In genomic region chr1:64539808-64540207, GRCh38 we compare ENCODE assay signal across 9 cellular contexts.
A peak's percentile ranks its signal among the peaks of the same experiment; 100 is the strongest.
DNase-seq lines count a peak whose midpoint lies in the region; FAIRE-seq and TF ChIP-seq lines count a peak whose summit lies in the region.
"Had no signal": no experiment of that assay in that cellular context is flagged by ENCODE, and none has a peak within 500 bp of the region (broad histone marks: within the 10 kb centered on the region; RNA-seq: fewer than 3 reads in every experiment).

No MANE protein-coding gene starts in this region.

- no TSS peak for BruUV-seq in endothelial cell of umbilical vein (replicated peaks; lab: Mats Ljungman, UMichigan)

- H3K9me3 ChIP-seq in endothelial cell of umbilical vein (replicated peaks; ENCODE audit: control insufficient read depth, insufficient read depth, low read length) (no peaks in the 10 kb centered on the region), vagina (no peaks in the 10 kb centered on the region)

- peak overlapping the region; percentile 30 for H3K9ac ChIP-seq in endothelial cell of umbilical vein (replicated peaks; ENCODE audit: extremely low read depth, insufficient read depth, low read length)

- H3K27me3 Mint-ChIP-seq in activated naive CD4-positive, alpha-beta T cell treated with anti-CD3 and anti-CD28 coated beads, Interleukin-2, amount 50 U/mL, for 24 hours, result no peaks in the 10 kb centered on the region

- H3K36me3 Mint-ChIP-seq in activated naive CD4-positive, alpha-beta T cell treated with anti-CD3 and anti-CD28 coated beads, Interleukin-2, amount 50 U/mL, for 24 hours, result no peaks in the 10 kb centered on the region

- H3K36me3 ChIP-seq in endothelial cell of umbilical vein (ENCODE audit: control insufficient read depth in 2 of 2, extremely low read depth in 1 of 2, insufficient read depth in 2 of 2, low read length in 2 of 2), result no peaks in the 10 kb centered on the region
- no peaks in the 10 kb centered on the region for H3K36me3 ChIP-seq in vagina

- TF ChIP-seq POLR2A in endothelial cell of umbilical vein (IDR thresholded peaks at IDR 0.05; ENCODE audit: low read depth, low read length), result no peak
- no peak for TF ChIP-seq POLR2A in vagina (IDR thresholded peaks at IDR 0.05)

- peak overlapping the region; percentile 85 for H3K4me2 ChIP-seq in endothelial cell of umbilical vein (ENCODE audit: insufficient read depth, low read length)

- H3K4me3 ChIP-seq in endothelial cell of umbilical vein (replicated peaks in 1 of 3; ENCODE audit: insufficient read depth in 1 of 3, low read depth in 1 of 3, low read length in 3 of 3), result peak overlapping the region in 1 of 3 experiments; percentile 22
- peak overlapping the region; percentile 26 to 27 for H3K4me3 ChIP-seq in vagina
- H3K4me3 ChIP-seq: K562 had no signal

- H3K27me3 ChIP-seq in endothelial cell of umbilical vein (ENCODE audit: control insufficient read depth in 2 of 2, insufficient read depth in 2 of 2, low read length in 2 of 2) (no peaks in the 10 kb centered on the region), vagina (no peaks in the 10 kb centered on the region)

- FAIRE-seq in endothelial cell of umbilical vein (lab: Jason Lieb, UNC), result peak; percentile 64
- FAIRE-seq: K562 had no signal

- H3K4me1 Mint-ChIP-seq in activated naive CD4-positive, alpha-beta T cell treated with anti-CD3 and anti-CD28 coated beads, Interleukin-2, amount 50 U/mL, for 24 hours, result peaks cover 49% of the 10 kb centered on the region

- peak overlapping the region; percentile 60 for H3K27ac ChIP-seq in endothelial cell of umbilical vein (ENCODE audit: insufficient read depth, low read depth, low read length)
- peak overlapping the region; percentile 60 for H3K27ac ChIP-seq in vagina

- H3K9me3 Mint-ChIP-seq in activated naive CD4-positive, alpha-beta T cell treated with anti-CD3 and anti-CD28 coated beads, Interleukin-2, amount 50 U/mL, for 24 hours, result no peaks in the 10 kb centered on the region

- dilution Hi-C loops in endothelial cell of umbilical vein (cut with MboI; ENCODE audit: extremely low pct_ligation_motif_present, low sequenced_read_pairs), result no loop called here

- peak overlapping the region; percentile 55 for H3K4me3 Mint-ChIP-seq in activated naive CD4-positive, alpha-beta T cell treated with anti-CD3 and anti-CD28 coated beads, Interleukin-2, amount 50 U/mL, for 24 hours

- H3K4me1 ChIP-seq in endothelial cell of umbilical vein (ENCODE audit: control insufficient read depth, extremely low read depth, insufficient read depth, low read length) (peaks cover 22% of the 10 kb centered on the region), vagina (peaks cover 71% of the 10 kb centered on the region)

- DNase-seq in activated naive CD4-positive, alpha-beta T cell treated with anti-CD3 and anti-CD28 coated beads, Interleukin-2, amount 50 U/mL, for 16 hours, result no peak
- DNase-seq in endothelial cell of umbilical vein (ENCODE audit: low read depth, low spot score), result peak; percentile 84
- DNase-seq in mucosa of gallbladder (ENCODE audit: low spot score), result peak; percentile 62
- no peak for DNase-seq in vagina (ENCODE audit: extremely low spot score in 2 of 2)
- no peak for DNase-seq in epidermal melanocyte (ENCODE audit: insufficient read length, low spot score)
- no peak for DNase-seq in hepatic stellate cell (ENCODE audit: low spot score)
- DNase-seq in effector CD4-positive, alpha-beta T cell, result no peak

- intact Hi-C loops in endothelial cell of umbilical vein (cut with micrococcal nuclease) (loop anchor here (2.0 kb wide), 2 partner anchors 61 to 69 kb away; partner anchors contain the start of gene CACHD1), vagina (cut with DNase I) (loop anchor here (10.0 kb wide), 1 partner anchor 65 kb away; the partner anchor contains the start of gene CACHD1)

- POLR2A ChIA-PET in endothelial cell of umbilical vein (lab: Charles Lee), result no interaction called here

- CTCF ChIA-PET in endothelial cell of umbilical vein (lab: Charles Lee), result interaction anchor here (1.5 kb wide), 1 partner anchor 26 kb away, joined by 6 read pairs; no protein-coding TSS in a partner anchor

- H3K9me1 ChIP-seq in endothelial cell of umbilical vein (replicated peaks; ENCODE audit: control insufficient read depth, extremely low read depth, insufficient read depth, low read length), result no peaks in the 10 kb centered on the region

- H3K79me2 ChIP-seq in endothelial cell of umbilical vein (ENCODE audit: control insufficient read depth, insufficient read depth, low read length), result no peaks in the 10 kb centered on the region

- TF ChIP-seq CTCF in endothelial cell of umbilical vein (IDR thresholded peaks at IDR 0.05; ENCODE audit: extremely low read depth in 1 of 2, insufficient read depth in 1 of 2, low read depth in 1 of 2, low read length in 2 of 2), result no peak
- no peak for TF ChIP-seq CTCF in vagina (IDR thresholded peaks at IDR 0.05)

- peak overlapping the region; percentile 10 for H2AFZ ChIP-seq in endothelial cell of umbilical vein (ENCODE audit: low read depth, low read length)

- no peaks in the 10 kb centered on the region for H4K20me1 ChIP-seq in endothelial cell of umbilical vein (replicated peaks; ENCODE audit: control insufficient read depth, extremely low read depth, insufficient read depth, low read length)

- H3K27ac Mint-ChIP-seq in activated naive CD4-positive, alpha-beta T cell treated with anti-CD3 and anti-CD28 coated beads, Interleukin-2, amount 50 U/mL, for 24 hours, result peak overlapping the region; percentile 81

TF ChIP-seq in endothelial cell of umbilical vein, 7 proteins besides CTCF, POLR2A, EP300 and RAD21:
- TF ChIP-seq FOS (IDR thresholded peaks at IDR 0.05; ENCODE audit: borderline replicate concordance, insufficient read depth, low read length), result no peak
- TF ChIP-seq, protein P1, sequence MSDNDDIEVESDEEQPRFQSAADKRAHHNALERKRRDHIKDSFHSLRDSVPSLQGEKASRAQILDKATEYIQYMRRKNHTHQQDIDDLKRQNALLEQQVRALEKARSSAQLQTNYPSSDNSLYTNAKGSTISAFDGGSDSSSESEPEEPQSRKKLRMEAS (IDR thresholded peaks at IDR 0.05; ENCODE audit: insufficient read depth, insufficient read length), result no peak
- TF ChIP-seq EZH2 (IDR thresholded peaks at IDR 0.05; ENCODE audit: borderline replicate concordance, low read depth, low read length, severe bottlenecking), result no peak
- TF ChIP-seq GATA2 (IDR thresholded peaks at IDR 0.05; ENCODE audit: insufficient read depth, insufficient read length, low read depth, low read length), result no peak
- TF ChIP-seq JUN (IDR thresholded peaks at IDR 0.05; ENCODE audit: borderline replicate concordance, insufficient read depth, insufficient read length, low read depth), result no peak
- TF ChIP-seq POLR2AphosphoS5 (IDR thresholded peaks at IDR 0.05; ENCODE audit: insufficient read depth, low read depth, low read length), result no peak
- no peak for TF ChIP-seq MYC (IDR thresholded peaks at IDR 0.05; ENCODE audit: low read depth, low read length)

Comparison
In these comparisons a context has a peak if more than half of its experiments do, and no peak if none do; other contexts are left out.
1. DNase-seq: peak in endothelial cell of umbilical vein (single experiment) and mucosa of gallbladder (single experiment); none in activated naive CD4-positive, alpha-beta T cell treated with anti-CD3 and anti-CD28 coated beads, Interleukin-2, amount 50 U/mL, for 16 hours (single experiment), vagina (0 of 2), epidermal melanocyte (single experiment), hepatic stellate cell (single experiment) and effector CD4-positive, alpha-beta T cell (single experiment).